In the genomic region with DNA sequence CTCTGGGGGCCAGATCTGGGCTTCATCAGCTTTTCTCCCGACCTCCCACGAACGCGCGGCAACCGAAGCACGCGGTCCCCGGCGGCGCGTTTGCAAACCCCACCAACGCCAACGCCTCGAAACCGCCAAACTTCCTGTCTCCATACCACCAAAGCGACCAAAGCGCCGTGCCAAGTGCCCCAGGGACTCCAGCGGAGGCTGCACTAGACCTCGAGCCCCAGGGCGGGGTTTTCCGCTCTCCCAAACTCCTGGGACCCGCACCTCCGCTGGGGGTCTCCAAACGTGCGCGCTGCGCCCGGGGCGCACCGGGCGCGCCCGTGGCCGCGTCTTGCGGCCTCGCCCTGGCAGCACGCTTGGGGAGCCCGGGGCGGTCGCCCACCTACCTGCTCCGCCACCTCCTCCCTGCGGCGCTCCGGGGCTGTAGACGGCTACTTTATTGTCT, we compare ENCODE assay signal across 11 cellular contexts.
DNase-seq lines count a peak whose midpoint lies in the region; ATAC-seq and TF ChIP-seq lines count a peak whose summit lies in the region.
"Had no signal": no experiment of that assay in that cellular context is flagged by ENCODE, and none has a peak within 500 bp of the region (broad histone marks: within the 10 kb centered on the region; RNA-seq: fewer than 3 reads in every experiment).

No MANE protein-coding gene starts in this region.

- peak overlapping the region; percentile 91 for H2BK15ac ChIP-seq in neuronal stem cell (ENCODE audit: low read length)

- H2BK5ac ChIP-seq in neuronal stem cell (ENCODE audit: low read length) = peak overlapping the region; percentile 32

- H3K4me3 ChIP-seq in PC-3 (ENCODE audit: low read length) (peak overlapping the region; percentile 32), neuronal stem cell (ENCODE audit: low read length in 2 of 2) (peak overlapping the region in 1 of 2 donors; percentile 91)

- TF ChIP-seq CTCF in Calu3 (IDR thresholded peaks at IDR 0.05; ENCODE audit: unreplicated experiment) = no peak
- TF ChIP-seq CTCF in PC-3 (conservative IDR thresholded peaks at IDR 0.05; ENCODE audit: low read depth, low read length) = no peak

- H3K4me3 Mint-ChIP-seq in Calu3 (ENCODE audit: low read depth, unreplicated experiment) = peak overlapping the region; percentile 60

- POLR2A ChIA-PET in PC-3 (lab: Charles Lee; ENCODE audit: unreplicated experiment) = no interaction called here

- peaks cover 12% of the 10 kb centered on the region for H3K4me1 Mint-ChIP-seq in Calu3 (ENCODE audit: low read depth, unreplicated experiment)

- H4K91ac ChIP-seq in neuronal stem cell (ENCODE audit: low read depth, low read length, poor library complexity) = no peak overlapping the region

- H2AFZ ChIP-seq in PC-3 (ENCODE audit: low read length) = no peak overlapping the region
- H2AFZ ChIP-seq in neuronal stem cell (ENCODE audit: low read length) = peak overlapping the region; percentile 78

- H3K14ac ChIP-seq in neuronal stem cell (ENCODE audit: low read length) = peak overlapping the region; percentile 60

- peak overlapping the region; percentile 85 for H2BK120ac ChIP-seq in neuronal stem cell (ENCODE audit: low read depth, low read length)

- no peaks in the 10 kb centered on the region for H3K9me3 Mint-ChIP-seq in Calu3 (ENCODE audit: low read depth, unreplicated experiment)

- H3K27me3 ChIP-seq in PC-3 (ENCODE audit: low read length) (peaks cover 19% of the 10 kb centered on the region), neuronal stem cell (ENCODE audit: control insufficient read depth in 3 of 3, insufficient read depth in 3 of 3, low read depth in 1 of 3, low read length in 3 of 3) (peaks cover 0 to 47% (median 0%) of the 10 kb centered on the region in 3 experiments)

- no peak overlapping the region for H3K9ac ChIP-seq in PC-3 (ENCODE audit: low read length)
- H3K9ac ChIP-seq in neuronal stem cell (ENCODE audit: low read depth, low read length, poor library complexity) = peak overlapping the region; percentile 80

- intact Hi-C loops in Calu3 (cut with micrococcal nuclease; ENCODE audit: unreplicated experiment) (loop anchor here (10.0 kb wide), 1 partner anchor 123 kb away; no protein-coding TSS in a partner anchor), PC-3 (cut with micrococcal nuclease) (no loop called here)

- no peaks in the 10 kb centered on the region for H3K9me3 ChIP-seq in PC-3 (ENCODE audit: low read length)
- H3K9me3 ChIP-seq in neuronal stem cell (replicated peaks in 1 of 2; ENCODE audit: control insufficient read depth in 2 of 2, insufficient read depth in 1 of 2, low read depth in 1 of 2, low read length in 2 of 2) = no peaks in the 10 kb centered on the region

- peaks cover 52% of the 10 kb centered on the region for H3K27me3 Mint-ChIP-seq in Calu3 (ENCODE audit: unreplicated experiment)

- peak overlapping the region; percentile 48 for H3K4me2 ChIP-seq in PC-3 (ENCODE audit: low read length)
- H3K4me2 ChIP-seq in neuronal stem cell (ENCODE audit: insufficient read depth, low read length, poor library complexity, severe bottlenecking) = peak overlapping the region; percentile 87

- DNase-seq in Calu3 (no peak), PC-3 (no peak), foreskin melanocyte (peak; percentile 40), neuronal stem cell (ENCODE audit: low spot score) (peak; percentile 27)
- DNase-seq in stimulated activated naive CD4-positive, alpha-beta T cell (lab: John Stamatoyannopoulos, UW) = no peak
- no peak for DNase-seq in effector CD8-positive, alpha-beta T cell (lab: John Stamatoyannopoulos, UW)
- DNase-seq: activated CD8-positive, alpha-beta memory T cell treated with anti-CD3 and anti-CD28 coated beads for 24 hours; EL; NCI-H187 had no signal

- BruUV-seq in Calu3 (replicated peaks; lab: Mats Ljungman, UMichigan) = no TSS peak
- BruUV-seq in PC-3 (replicated peaks; lab: Mats Ljungman, UMichigan) = no TSS peak

- no peak overlapping the region for H3K4ac ChIP-seq in neuronal stem cell (ENCODE audit: low read length)

- H3K27ac ChIP-seq in PC-3 (ENCODE audit: low read length) (no peak overlapping the region), neuronal stem cell (replicated peaks; ENCODE audit: low read length) (no peak overlapping the region)

- no peaks in the 10 kb centered on the region for H3K36me3 Mint-ChIP-seq in Calu3 (ENCODE audit: insufficient read depth, unreplicated experiment)

- H3K79me1 ChIP-seq in neuronal stem cell (ENCODE audit: low read depth, low read length) = no peaks in the 10 kb centered on the region

- H4K8ac ChIP-seq in neuronal stem cell (ENCODE audit: low read depth, low read length) = no peak overlapping the region

- H3K36me3 ChIP-seq in PC-3 (ENCODE audit: low read depth, low read length) (no peaks in the 10 kb centered on the region), neuronal stem cell (replicated peaks in 1 of 2; ENCODE audit: control insufficient read depth in 2 of 2, insufficient read depth in 2 of 2, low read length in 2 of 2) (no peaks in the 10 kb centered on the region)

- CTCF ChIA-PET in Calu3 (lab: Charles Lee) (interaction anchor here (0.7 kb wide), 1 partner anchor 18 kb away, joined by 3 read pairs; no protein-coding TSS in a partner anchor), PC-3 (lab: Charles Lee) (no interaction called here)

- no peak overlapping the region for H3K27ac Mint-ChIP-seq in Calu3 (ENCODE audit: unreplicated experiment)

- H3K9me2 ChIP-seq in PC-3 (replicated peaks; ENCODE audit: low read length) = no peaks in the 10 kb centered on the region

- H3K4me1 ChIP-seq in PC-3 (ENCODE audit: insufficient read depth, low read length) (no peaks in the 10 kb centered on the region), neuronal stem cell (ENCODE audit: control insufficient read depth in 2 of 2, insufficient read depth in 1 of 2, low read depth in 1 of 2, low read length in 2 of 2) (peaks cover 0 to 3% of the 10 kb centered on the region in 2 donors)

- WGBS in neuronal stem cell (ENCODE audit: extremely low coverage in 2 of 2, insufficient read length in 2 of 2, insufficient replicate concordance in 1 of 2), 2 donors = no CpG with 5 or more reads among the region's 48 CpGs

- ATAC-seq in PC-3 (no peak), HG02642 (IDR thresholded peaks at IDR 0.05; ENCODE audit: poor library complexity, unreplicated experiment) (no peak), GM21423 (IDR thresholded peaks at IDR 0.05; ENCODE audit: unreplicated experiment) (no peak)

- no peak overlapping the region for H2BK12ac ChIP-seq in neuronal stem cell (ENCODE audit: low read length)

- H3K23ac ChIP-seq in neuronal stem cell (ENCODE audit: low read depth, low read length, poor library complexity) = peak overlapping the region; percentile 67

- H3K18ac ChIP-seq in neuronal stem cell (ENCODE audit: low read length) = peak overlapping the region; percentile 99

- H3K79me2 ChIP-seq in PC-3 (ENCODE audit: low read length) = no peaks in the 10 kb centered on the region

- H4K20me1 ChIP-seq in PC-3 (ENCODE audit: low read length) = no peaks in the 10 kb centered on the region

- no peak overlapping the region for H2AK5ac ChIP-seq in neuronal stem cell (ENCODE audit: low read depth, low read length)

- H3F3A ChIP-seq in PC-3 (ENCODE audit: low read length, unreplicated experiment) = no peaks in the 10 kb centered on the region

Comparison
In these comparisons a context has a peak if more than half of its experiments do, and no peak if none do; other contexts are left out.
1. DNase-seq: peak in foreskin melanocyte (single experiment) and neuronal stem cell (single experiment); none in Calu3 (single experiment), PC-3 (single experiment), stimulated activated naive CD4-positive, alpha-beta T cell (0 of 6) and effector CD8-positive, alpha-beta T cell (single experiment).